Comparison of ENCODE assay signal across 19 cellular contexts in the genomic region with DNA sequence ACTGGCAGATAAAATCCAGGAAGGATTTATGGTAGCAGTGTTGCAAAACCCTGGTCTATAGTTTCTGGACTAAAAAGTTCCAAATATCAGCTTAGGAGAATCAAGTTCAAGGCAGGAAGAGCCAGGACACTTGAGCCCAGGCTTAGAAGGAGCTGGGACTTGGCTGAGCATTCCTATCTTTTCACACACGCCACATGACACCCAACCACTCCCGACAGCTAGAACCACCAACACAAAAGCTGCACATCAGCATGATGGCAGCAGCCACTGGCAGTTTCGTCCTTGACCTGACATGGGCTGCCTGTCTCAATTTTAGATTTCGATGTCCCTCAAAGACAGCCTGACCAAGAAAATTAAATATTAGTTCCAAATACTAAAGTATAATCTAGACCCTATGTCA. TPM values are rescaled to one million over a fixed set of nuclear protein-coding genes. Genes with fewer than 3 reads are reported as not detected.
DNase-seq lines count a peak whose midpoint lies in the region; ATAC-seq and TF ChIP-seq lines count a peak whose summit lies in the region.
"Had no signal": no experiment of that assay in that cellular context is flagged by ENCODE, and none has a peak within 500 bp of the region (broad histone marks: within the 10 kb centered on the region; RNA-seq: fewer than 3 reads in every experiment).

No MANE protein-coding gene starts in this region.

- DNase-seq in activated T-cell treated with anti-CD3 and anti-CD28 coated beads, Interleukin-2, amount 50 U/mL, for 72 hours = no peak
- DNase-seq in activated T-cell treated with anti-CD3 and anti-CD28 coated beads, Interleukin-2, amount 50 U/mL, for 1 hour = no peak
- DNase-seq in activated B cell treated with CpG ODN at 0.5 μM for 24 hours (no peak), mesendoderm (peak; percentile 33), head of caudate nucleus (no peak)
- DNase-seq in stimulated activated naive B cell treated with anti-CD40 and anti-IgM and Interleukin-4, amounts not matched to agents 10 μg/mL and 1 μg/mL and 100 μg/mL, for 72 hours = no peak
- DNase-seq in activated naive CD4-positive, alpha-beta T cell treated with anti-CD3 and anti-CD28 coated beads, Interleukin-2, amount 10 ng/mL, durations not matched to agents 7 days and 5 days = no peak
- DNase-seq: 8988T; CD8-positive, alpha-beta T cell; HCEC 1CT; NCI-H1436; NCI-H2029; NCI-H2171 treated with DMSO at 0.1 percent for 48 hours; NCI-H446 treated with DMSO at 0.1 percent for 48 hours; NK-92 treated with Interleukin-12 subunit alpha and Interleukin-12 subunit beta, amount 100 ng/mL, for 24 hours; OCI-M1 had no signal

- no CpG with 5 or more reads among the region's 4 CpGs for WGBS in mesendoderm (ENCODE audit: extremely low coverage, insufficient coverage, low lambda C conversion rate)

- H3K56ac ChIP-seq in mesendoderm (ENCODE audit: low read length) = no peak overlapping the region

- ATAC-seq in activated T-cell treated with anti-CD3 and anti-CD28 coated beads, Interleukin-2, amount 50 U/mL, for 72 hours (replicated peaks in 1 of 2) = no peak
- ATAC-seq in activated B cell treated with CpG ODN at 0.5 μM for 24 hours (ENCODE audit: low read depth) (no peak), GM18907 (IDR thresholded peaks at IDR 0.05; ENCODE audit: unreplicated experiment) (no peak)
- no peak for ATAC-seq in stimulated activated naive B cell treated with anti-CD40 and anti-IgM and Interleukin-4, amounts not matched to agents 10 μg/mL and 1 μg/mL and 100 μg/mL, for 72 hours (replicated peaks)
- ATAC-seq: CD8-positive, alpha-beta T cell had no signal

- no peaks in the 10 kb centered on the region for H3K27me3 ChIP-seq in mesendoderm (ENCODE audit: insufficient read depth, low read length, poor library complexity)

- no peak for TF ChIP-seq CTCF in activated B cell treated with CpG ODN at 0.5 μM for 24 hours (IDR thresholded peaks at IDR 0.05)

- H2BK5ac ChIP-seq in mesendoderm (ENCODE audit: low read length) = no peak overlapping the region

- intact Hi-C loops in activated B cell treated with CpG ODN at 0.5 μM for 24 hours (cut with micrococcal nuclease) (loop anchor here (10.0 kb wide), 1 partner anchor 768 kb away; the partner anchor contains the start of genes ARHGAP1 and ZNF408), head of caudate nucleus (cut with DNase I) (no loop called here)

- CTCF ChIA-PET in activated B cell treated with CpG ODN at 0.5 μM for 24 hours (lab: Charles Lee) = interaction anchor here (1.9 to 2.0 kb wide), 2 partner anchors 28 to 64 kb away, joined by 6 to 13 read pairs; no protein-coding TSS in a partner anchor
- CTCF ChIA-PET in activated naive CD4-positive, alpha-beta T cell treated with anti-CD3 and anti-CD28 coated beads, Interleukin-2, amount 10 ng/mL, durations not matched to agents 7 days and 5 days (lab: Charles Lee) = interaction anchor here (2.1 kb wide), 1 partner anchor 29 kb away, joined by 6 read pairs; no protein-coding TSS in a partner anchor

- H3K4me3 Mint-ChIP-seq in activated T-cell treated with anti-CD3 and anti-CD28 coated beads, Interleukin-2, amount 50 U/mL, for 72 hours = no peak overlapping the region
- H3K4me3 Mint-ChIP-seq in activated B cell treated with CpG ODN at 0.5 μM for 24 hours = no peak overlapping the region
- peak overlapping the region; percentile 39 to 41 for H3K4me3 Mint-ChIP-seq in stimulated activated naive B cell treated with anti-CD40 and anti-IgM and Interleukin-4, amounts not matched to agents 10 μg/mL and 1 μg/mL and 100 μg/mL, for 72 hours
- H3K4me3 Mint-ChIP-seq in activated naive CD4-positive, alpha-beta T cell treated with anti-CD3 and anti-CD28 coated beads, Interleukin-2, amount 10 ng/mL, durations not matched to agents 7 days and 5 days = no peak overlapping the region
- H3K4me3 Mint-ChIP-seq: CD8-positive, alpha-beta T cell had no signal

- H4K8ac ChIP-seq in mesendoderm (ENCODE audit: low read depth, low read length) = no peak overlapping the region

- H4K5ac ChIP-seq in mesendoderm (ENCODE audit: low read length) = no peak overlapping the region

- no peak overlapping the region for H3K4me3 ChIP-seq in mesendoderm (ENCODE audit: low read length)

- no peak overlapping the region for H3K23ac ChIP-seq in mesendoderm (ENCODE audit: low read length)

- no peak overlapping the region for H2AK5ac ChIP-seq in mesendoderm (ENCODE audit: low read length)

- no peaks in the 10 kb centered on the region for H3K9me3 Mint-ChIP-seq in activated T-cell treated with anti-CD3 and anti-CD28 coated beads, Interleukin-2, amount 50 U/mL, for 72 hours
- H3K9me3 Mint-ChIP-seq in activated B cell treated with CpG ODN at 0.5 μM for 24 hours = no peaks in the 10 kb centered on the region
- no peaks in the 10 kb centered on the region for H3K9me3 Mint-ChIP-seq in stimulated activated naive B cell treated with anti-CD40 and anti-IgM and Interleukin-4, amounts not matched to agents 10 μg/mL and 1 μg/mL and 100 μg/mL, for 72 hours
- H3K9me3 Mint-ChIP-seq in activated naive CD4-positive, alpha-beta T cell treated with anti-CD3 and anti-CD28 coated beads, Interleukin-2, amount 10 ng/mL, durations not matched to agents 7 days and 5 days = no peaks in the 10 kb centered on the region
- H3K9me3 Mint-ChIP-seq: CD8-positive, alpha-beta T cell had no signal

- H3K4me2 ChIP-seq in mesendoderm (ENCODE audit: low read length) = no peak overlapping the region

- H3K18ac ChIP-seq in mesendoderm (ENCODE audit: low read length) = no peak overlapping the region

- H3K4ac ChIP-seq in mesendoderm (ENCODE audit: low read depth, low read length) = no peak overlapping the region

- H3K79me2 ChIP-seq in mesendoderm (ENCODE audit: control insufficient read depth, insufficient read depth, low read length) = no peaks in the 10 kb centered on the region

- H3K27me3 Mint-ChIP-seq in activated T-cell treated with anti-CD3 and anti-CD28 coated beads, Interleukin-2, amount 50 U/mL, for 72 hours (ENCODE audit: low read depth) = no peaks in the 10 kb centered on the region
- H3K27me3 Mint-ChIP-seq in activated B cell treated with CpG ODN at 0.5 μM for 24 hours = no peaks in the 10 kb centered on the region
- H3K27me3 Mint-ChIP-seq in stimulated activated naive B cell treated with anti-CD40 and anti-IgM and Interleukin-4, amounts not matched to agents 10 μg/mL and 1 μg/mL and 100 μg/mL, for 72 hours = no peaks in the 10 kb centered on the region
- no peaks in the 10 kb centered on the region for H3K27me3 Mint-ChIP-seq in activated naive CD4-positive, alpha-beta T cell treated with anti-CD3 and anti-CD28 coated beads, Interleukin-2, amount 10 ng/mL, durations not matched to agents 7 days and 5 days

- POLR2A ChIA-PET in activated B cell treated with CpG ODN at 0.5 μM for 24 hours (lab: Charles Lee) = interaction anchor here (0.8 to 14.9 kb wide), 6 partner anchors 11 to 184 kb away, joined by 3 to 263 read pairs (median 16); partner anchors contain the start of genes CRY2 and PEX16

- H3K4me1 ChIP-seq in mesendoderm (ENCODE audit: control insufficient read depth, low read depth, low read length) = no peaks in the 10 kb centered on the region

- H3K9ac ChIP-seq in mesendoderm (ENCODE audit: low read length) = no peak overlapping the region

- H3K27ac ChIP-seq in mesendoderm (ENCODE audit: low read depth, low read length) = no peak overlapping the region
- H3K27ac ChIP-seq: HL-60 had no signal

- peaks cover 0 to 2% of the 10 kb centered on the region in 2 donors for H3K36me3 Mint-ChIP-seq in activated T-cell treated with anti-CD3 and anti-CD28 coated beads, Interleukin-2, amount 50 U/mL, for 72 hours (ENCODE audit: insufficient read depth in 2 of 2)
- peaks cover 31% of the 10 kb centered on the region for H3K36me3 Mint-ChIP-seq in activated B cell treated with CpG ODN at 0.5 μM for 24 hours (ENCODE audit: low read depth)
- H3K36me3 Mint-ChIP-seq in stimulated activated naive B cell treated with anti-CD40 and anti-IgM and Interleukin-4, amounts not matched to agents 10 μg/mL and 1 μg/mL and 100 μg/mL, for 72 hours = peaks cover 23 to 38% of the 10 kb centered on the region in 2 donors
- H3K36me3 Mint-ChIP-seq in activated naive CD4-positive, alpha-beta T cell treated with anti-CD3 and anti-CD28 coated beads, Interleukin-2, amount 10 ng/mL, durations not matched to agents 7 days and 5 days = peaks cover 8% of the 10 kb centered on the region

- H3K4me1 Mint-ChIP-seq in activated T-cell treated with anti-CD3 and anti-CD28 coated beads, Interleukin-2, amount 50 U/mL, for 72 hours (ENCODE audit: low read depth) = peaks cover 4% of the 10 kb centered on the region
- H3K4me1 Mint-ChIP-seq in activated B cell treated with CpG ODN at 0.5 μM for 24 hours = peaks cover 84% of the 10 kb centered on the region
- H3K4me1 Mint-ChIP-seq in stimulated activated naive B cell treated with anti-CD40 and anti-IgM and Interleukin-4, amounts not matched to agents 10 μg/mL and 1 μg/mL and 100 μg/mL, for 72 hours = peaks cover 51 to 74% of the 10 kb centered on the region in 2 donors
- peaks cover 2% of the 10 kb centered on the region for H3K4me1 Mint-ChIP-seq in activated naive CD4-positive, alpha-beta T cell treated with anti-CD3 and anti-CD28 coated beads, Interleukin-2, amount 10 ng/mL, durations not matched to agents 7 days and 5 days

- H3K36me3 ChIP-seq in mesendoderm (ENCODE audit: control insufficient read depth, insufficient read depth, low read length) = no peaks in the 10 kb centered on the region

- no peaks in the 10 kb centered on the region for H3K79me1 ChIP-seq in mesendoderm (ENCODE audit: low read length)

- H3K27ac Mint-ChIP-seq in activated T-cell treated with anti-CD3 and anti-CD28 coated beads, Interleukin-2, amount 50 U/mL, for 72 hours = peak overlapping the region; percentile 8
- peak overlapping the region; percentile 65 for H3K27ac Mint-ChIP-seq in activated B cell treated with CpG ODN at 0.5 μM for 24 hours
- H3K27ac Mint-ChIP-seq in stimulated activated naive B cell treated with anti-CD40 and anti-IgM and Interleukin-4, amounts not matched to agents 10 μg/mL and 1 μg/mL and 100 μg/mL, for 72 hours = peak overlapping the region; percentile 85
- no peak overlapping the region for H3K27ac Mint-ChIP-seq in activated naive CD4-positive, alpha-beta T cell treated with anti-CD3 and anti-CD28 coated beads, Interleukin-2, amount 10 ng/mL, durations not matched to agents 7 days and 5 days
- H3K27ac Mint-ChIP-seq: CD8-positive, alpha-beta T cell had no signal

- H2BK120ac ChIP-seq in mesendoderm (ENCODE audit: low read depth, low read length) = no peak overlapping the region

- H2BK15ac ChIP-seq in mesendoderm (replicated peaks; ENCODE audit: low read depth) = no peak overlapping the region

RNA-seq across cellular contexts. Expression of gene LARGE2, which starts 14.2 kb away (rescaled TPM):
- total RNA-seq in activated T-cell treated with anti-CD3 and anti-CD28 coated beads, Interleukin-2, amount 50 U/mL, for 72 hours = 1 to 10 TPM in 1 of 2 donors, under 1 TPM in 1; 0.90 to 1.4 TPM
- total RNA-seq in activated B cell treated with CpG ODN at 0.5 μM for 24 hours = 47.4 and 59.7 TPM in 2 replicates
- 56.4 TPM for polyA plus RNA-seq in mesendoderm (2013, experiment 1 of 2)
- polyA plus RNA-seq in mesendoderm (2013, experiment 2 of 2) = 57.6 TPM

RNA-seq across cellular contexts. Expression of gene PEX16, which starts 19.0 kb away (rescaled TPM):
- 10 to 100 TPM; 42.5 to 46.8 TPM for total RNA-seq in activated T-cell treated with anti-CD3 and anti-CD28 coated beads, Interleukin-2, amount 50 U/mL, for 72 hours
- 72.0 and 77.7 TPM in 2 replicates for total RNA-seq in activated B cell treated with CpG ODN at 0.5 μM for 24 hours
- polyA plus RNA-seq in mesendoderm (2013, experiment 1 of 2) = 13.3 TPM
- polyA plus RNA-seq in mesendoderm (2013, experiment 2 of 2) = 14.2 TPM

RNA-seq across cellular contexts. Expression of gene FREY1, which starts 29.6 kb away (rescaled TPM):
- total RNA-seq in activated T-cell treated with anti-CD3 and anti-CD28 coated beads, Interleukin-2, amount 50 U/mL, for 72 hours = 1 to 10 TPM; 1.3 to 1.9 TPM
- 3.9 and 4.6 TPM in 2 replicates for total RNA-seq in activated B cell treated with CpG ODN at 0.5 μM for 24 hours
- polyA plus RNA-seq in mesendoderm (2013, experiment 1 of 2) = 0.38 TPM
- 0.34 TPM for polyA plus RNA-seq in mesendoderm (2013, experiment 2 of 2)
- total RNA-seq: RPMI7951 had no signal

RNA-seq across cellular contexts. Expression of gene MAPK8IP1, which starts 51.2 kb away (rescaled TPM):
- under 1 TPM; 0.50 to 0.69 TPM for total RNA-seq in activated T-cell treated with anti-CD3 and anti-CD28 coated beads, Interleukin-2, amount 50 U/mL, for 72 hours
- total RNA-seq in activated B cell treated with CpG ODN at 0.5 μM for 24 hours = 1.9 and 3.4 TPM in 2 replicates
- 14.5 TPM for polyA plus RNA-seq in mesendoderm (2013, experiment 1 of 2)
- polyA plus RNA-seq in mesendoderm (2013, experiment 2 of 2) = 15.2 TPM

Comparison
In these comparisons a context has a peak if more than half of its experiments do, and no peak if none do; other contexts are left out.
1. H3K4me3 Mint-ChIP-seq: peak in stimulated activated naive B cell treated with anti-CD40 and anti-IgM and Interleukin-4, amounts not matched to agents 10 μg/mL and 1 μg/mL and 100 μg/mL, for 72 hours (2 of 2); none in activated T-cell treated with anti-CD3 and anti-CD28 coated beads, Interleukin-2, amount 50 U/mL, for 72 hours (0 of 2), activated B cell treated with CpG ODN at 0.5 μM for 24 hours (single experiment) and activated naive CD4-positive, alpha-beta T cell treated with anti-CD3 and anti-CD28 coated beads, Interleukin-2, amount 10 ng/mL, durations not matched to agents 7 days and 5 days (single experiment).
2. RNA of gene LARGE2, which starts 14.2 kb away (total RNA-seq): 47.4 to 59.7 TPM in activated B cell treated with CpG ODN at 0.5 μM for 24 hours; 0.90 to 1.4 TPM in activated T-cell treated with anti-CD3 and anti-CD28 coated beads, Interleukin-2, amount 50 U/mL, for 72 hours; every median in the first group is over 10 times any median in the second.